ENCODE assay signal across 8 cellular contexts in the genomic region with DNA sequence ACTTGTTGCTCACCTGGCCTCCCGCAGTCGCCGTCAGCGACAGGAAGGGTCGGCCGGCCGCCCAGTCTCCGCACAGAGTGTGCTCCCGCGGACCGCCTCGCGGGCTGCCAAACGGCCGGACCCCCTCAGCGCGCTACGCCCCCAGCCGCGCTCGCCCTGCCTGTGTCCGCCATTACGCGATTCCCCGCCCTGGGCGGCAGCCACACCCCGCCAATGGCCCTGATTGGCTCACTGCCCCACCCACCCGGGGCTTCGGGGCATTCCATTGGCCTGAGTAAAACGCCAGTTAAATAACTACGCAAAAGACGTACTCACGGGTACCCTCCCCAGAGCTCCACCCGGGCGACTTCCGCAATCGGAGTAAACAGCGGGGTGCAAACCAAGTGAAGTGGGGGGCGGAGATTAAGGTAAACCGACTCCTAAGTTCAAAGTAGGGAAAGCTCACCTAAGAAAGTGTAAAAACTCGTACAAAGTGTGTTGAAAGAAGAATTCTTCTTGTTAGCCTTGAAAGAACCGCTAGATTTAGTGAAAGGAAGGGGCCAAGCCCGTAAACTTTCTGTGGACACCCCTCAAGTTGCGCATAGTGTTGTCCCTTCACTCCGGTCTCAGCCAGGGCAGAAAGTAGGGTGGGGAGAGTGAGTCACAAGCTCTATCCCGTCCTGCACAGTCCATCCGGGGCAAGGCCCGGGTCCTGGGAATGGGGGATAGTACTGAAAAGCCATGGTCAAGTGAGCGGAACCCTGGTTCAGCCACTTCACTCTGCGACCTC. TPM values are rescaled to one million over a fixed set of nuclear protein-coding genes. Genes with fewer than 3 reads are reported as not detected.
A peak's percentile ranks its signal among the peaks of the same experiment; 100 is the strongest.
DNase-seq lines count a peak whose midpoint lies in the region; ATAC-seq and TF ChIP-seq lines count a peak whose summit lies in the region.

A gene with protein sequence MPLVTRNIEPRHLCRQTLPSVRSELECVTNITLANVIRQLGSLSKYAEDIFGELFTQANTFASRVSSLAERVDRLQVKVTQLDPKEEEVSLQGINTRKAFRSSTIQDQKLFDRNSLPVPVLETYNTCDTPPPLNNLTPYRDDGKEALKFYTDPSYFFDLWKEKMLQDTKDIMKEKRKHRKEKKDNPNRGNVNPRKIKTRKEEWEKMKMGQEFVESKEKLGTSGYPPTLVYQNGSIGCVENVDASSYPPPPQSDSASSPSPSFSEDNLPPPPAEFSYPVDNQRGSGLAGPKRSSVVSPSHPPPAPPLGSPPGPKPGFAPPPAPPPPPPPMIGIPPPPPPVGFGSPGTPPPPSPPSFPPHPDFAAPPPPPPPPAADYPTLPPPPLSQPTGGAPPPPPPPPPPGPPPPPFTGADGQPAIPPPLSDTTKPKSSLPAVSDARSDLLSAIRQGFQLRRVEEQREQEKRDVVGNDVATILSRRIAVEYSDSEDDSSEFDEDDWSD (minus strand): TSS at position 195 of the 769 bp plus-strand sequence. CDS start 61,277 bp downstream, outside the sequence.

- WGBS in prostate gland = under 1% methylated on average over 50 of the region's 50 CpGs
- WGBS in urinary bladder = 1% methylated on average over 50 of the region's 50 CpGs

- DNase-seq in NCI-H187 (lab: John Stamatoyannopoulos, UW) = peak; percentile 91 to 95
- peak; percentile 90 to 98 (median 96) for DNase-seq in T-helper 2 cell
- peak; percentile 97 for DNase-seq in left ventricle myocardium superior
- peak; percentile 97 for DNase-seq in prostate gland (ENCODE audit: low spot score)

- H3K4me1 ChIP-seq in prostate gland (replicated peaks) = peaks cover 9% of the 10 kb centered on the region
- H3K4me1 ChIP-seq in urinary bladder (ENCODE audit: insufficient read depth) = no peaks in the 10 kb centered on the region

- H3K27ac ChIP-seq in angular gyrus (ENCODE audit: low read depth, low read length) (peak within 1 kb of the TSS; percentile 97), prostate gland (peak within 1 kb of the TSS; percentile 100), urinary bladder (ENCODE audit: low read depth) (peak within 1 kb of the TSS; percentile 99)

- intact Hi-C loops in left ventricle myocardium superior (cut with micrococcal nuclease) (loop anchor here (10.0 kb wide), 1 partner anchor 55 kb away; no protein-coding TSS in a partner anchor), prostate gland (cut with DNase I) (loop anchor here (2.0 to 5.0 kb wide), 4 partner anchors 37 to 112 kb away; a partner anchor contains a TSS)

- peak within 1 kb of the TSS; percentile 99 for H3K4me3 ChIP-seq in prostate gland
- peak within 1 kb of the TSS; percentile 90 for H3K4me3 ChIP-seq in urinary bladder (ENCODE audit: low read depth, low read length)

- H3K36me3 ChIP-seq in prostate gland = no peaks in the 10 kb centered on the region
- H3K36me3 ChIP-seq in urinary bladder (ENCODE audit: insufficient read depth) = no peaks in the 10 kb centered on the region

- peak in 1 of 4 experiments; percentile 35 for TF ChIP-seq CTCF in prostate gland (IDR thresholded peaks at IDR 0.05)

- ATAC-seq in GM18498 (IDR thresholded peaks at IDR 0.05; ENCODE audit: unreplicated experiment) (peak; percentile 85), HG02938 (IDR thresholded peaks at IDR 0.05; ENCODE audit: unreplicated experiment) (peak; percentile 82), left ventricle myocardium superior (peak; percentile 92)

- H3K9me3 ChIP-seq in prostate gland = no peaks in the 10 kb centered on the region

- no peaks in the 10 kb centered on the region for H3K27me3 ChIP-seq in prostate gland (replicated peaks; ENCODE audit: insufficient read depth)

- TF ChIP-seq POLR2A in prostate gland (IDR thresholded peaks at IDR 0.05) = peak; percentile 100

RNA-seq across cellular contexts. Expression of the gene that starts here (rescaled TPM):
- 59.1 TPM for total RNA-seq in left ventricle myocardium superior
- 10 to 100 TPM; 42.0 to 63.6 TPM for total RNA-seq in prostate gland
- total RNA-seq in urinary bladder = 40.7 TPM
- 83.6 TPM for polyA plus RNA-seq in urinary bladder

Comparison
In these comparisons a context has a peak if more than half of its experiments do, and no peak if none do; other contexts are left out.
1. Peak in every context shown above with its lines: DNase-seq, ATAC-seq, H3K4me3 ChIP-seq and H3K27ac ChIP-seq.